2 cellular contexts compared by ENCODE assay signal in the genomic region with DNA sequence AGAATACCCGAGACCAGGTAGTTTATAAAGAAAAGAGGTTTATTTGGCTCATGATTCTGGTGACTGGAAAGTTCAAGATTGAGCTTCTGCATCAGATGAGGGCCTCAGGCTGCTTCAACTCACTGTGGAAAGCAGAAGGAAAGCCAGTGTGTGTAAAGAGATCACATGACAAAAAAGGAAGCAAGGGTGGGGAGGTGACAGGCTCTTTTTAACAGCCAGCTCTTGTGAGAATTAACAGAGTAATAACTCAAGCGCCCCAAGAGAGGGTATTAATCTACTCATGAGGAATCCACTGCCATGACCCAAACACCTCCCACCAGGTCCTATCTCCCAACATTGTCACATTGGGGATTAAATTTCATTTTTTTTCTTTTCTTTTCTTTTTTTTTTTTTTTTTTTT.
TF ChIP-seq lines count a peak whose summit lies in the region.

No MANE protein-coding gene starts in this region.

TF ChIP-seq in HEK293, 187 proteins besides CTCF, POLR2A, EP300 and RAD21 (continued from another document):
- TF ChIP-seq ZNF341 (tag by site-specific recombination; IDR thresholded peaks at IDR 0.05; ENCODE audit: low read depth) (peak; percentile 53; the same call in 1 of the 2 replicates), ZNF362 (tag by site-specific recombination; IDR thresholded peaks at IDR 0.05) (no peak), ZNF184 (tag by site-specific recombination; IDR thresholded peaks at IDR 0.05) (no peak), YY1 (tag by site-specific recombination; IDR thresholded peaks at IDR 0.05) (no peak)

TF ChIP-seq in GM23338, 12 proteins besides CTCF, POLR2A, EP300 and RAD21 (continued from another document):
- no peak for TF ChIP-seq ETS1 (IDR thresholded peaks at IDR 0.05)
- TF ChIP-seq, protein P1, sequence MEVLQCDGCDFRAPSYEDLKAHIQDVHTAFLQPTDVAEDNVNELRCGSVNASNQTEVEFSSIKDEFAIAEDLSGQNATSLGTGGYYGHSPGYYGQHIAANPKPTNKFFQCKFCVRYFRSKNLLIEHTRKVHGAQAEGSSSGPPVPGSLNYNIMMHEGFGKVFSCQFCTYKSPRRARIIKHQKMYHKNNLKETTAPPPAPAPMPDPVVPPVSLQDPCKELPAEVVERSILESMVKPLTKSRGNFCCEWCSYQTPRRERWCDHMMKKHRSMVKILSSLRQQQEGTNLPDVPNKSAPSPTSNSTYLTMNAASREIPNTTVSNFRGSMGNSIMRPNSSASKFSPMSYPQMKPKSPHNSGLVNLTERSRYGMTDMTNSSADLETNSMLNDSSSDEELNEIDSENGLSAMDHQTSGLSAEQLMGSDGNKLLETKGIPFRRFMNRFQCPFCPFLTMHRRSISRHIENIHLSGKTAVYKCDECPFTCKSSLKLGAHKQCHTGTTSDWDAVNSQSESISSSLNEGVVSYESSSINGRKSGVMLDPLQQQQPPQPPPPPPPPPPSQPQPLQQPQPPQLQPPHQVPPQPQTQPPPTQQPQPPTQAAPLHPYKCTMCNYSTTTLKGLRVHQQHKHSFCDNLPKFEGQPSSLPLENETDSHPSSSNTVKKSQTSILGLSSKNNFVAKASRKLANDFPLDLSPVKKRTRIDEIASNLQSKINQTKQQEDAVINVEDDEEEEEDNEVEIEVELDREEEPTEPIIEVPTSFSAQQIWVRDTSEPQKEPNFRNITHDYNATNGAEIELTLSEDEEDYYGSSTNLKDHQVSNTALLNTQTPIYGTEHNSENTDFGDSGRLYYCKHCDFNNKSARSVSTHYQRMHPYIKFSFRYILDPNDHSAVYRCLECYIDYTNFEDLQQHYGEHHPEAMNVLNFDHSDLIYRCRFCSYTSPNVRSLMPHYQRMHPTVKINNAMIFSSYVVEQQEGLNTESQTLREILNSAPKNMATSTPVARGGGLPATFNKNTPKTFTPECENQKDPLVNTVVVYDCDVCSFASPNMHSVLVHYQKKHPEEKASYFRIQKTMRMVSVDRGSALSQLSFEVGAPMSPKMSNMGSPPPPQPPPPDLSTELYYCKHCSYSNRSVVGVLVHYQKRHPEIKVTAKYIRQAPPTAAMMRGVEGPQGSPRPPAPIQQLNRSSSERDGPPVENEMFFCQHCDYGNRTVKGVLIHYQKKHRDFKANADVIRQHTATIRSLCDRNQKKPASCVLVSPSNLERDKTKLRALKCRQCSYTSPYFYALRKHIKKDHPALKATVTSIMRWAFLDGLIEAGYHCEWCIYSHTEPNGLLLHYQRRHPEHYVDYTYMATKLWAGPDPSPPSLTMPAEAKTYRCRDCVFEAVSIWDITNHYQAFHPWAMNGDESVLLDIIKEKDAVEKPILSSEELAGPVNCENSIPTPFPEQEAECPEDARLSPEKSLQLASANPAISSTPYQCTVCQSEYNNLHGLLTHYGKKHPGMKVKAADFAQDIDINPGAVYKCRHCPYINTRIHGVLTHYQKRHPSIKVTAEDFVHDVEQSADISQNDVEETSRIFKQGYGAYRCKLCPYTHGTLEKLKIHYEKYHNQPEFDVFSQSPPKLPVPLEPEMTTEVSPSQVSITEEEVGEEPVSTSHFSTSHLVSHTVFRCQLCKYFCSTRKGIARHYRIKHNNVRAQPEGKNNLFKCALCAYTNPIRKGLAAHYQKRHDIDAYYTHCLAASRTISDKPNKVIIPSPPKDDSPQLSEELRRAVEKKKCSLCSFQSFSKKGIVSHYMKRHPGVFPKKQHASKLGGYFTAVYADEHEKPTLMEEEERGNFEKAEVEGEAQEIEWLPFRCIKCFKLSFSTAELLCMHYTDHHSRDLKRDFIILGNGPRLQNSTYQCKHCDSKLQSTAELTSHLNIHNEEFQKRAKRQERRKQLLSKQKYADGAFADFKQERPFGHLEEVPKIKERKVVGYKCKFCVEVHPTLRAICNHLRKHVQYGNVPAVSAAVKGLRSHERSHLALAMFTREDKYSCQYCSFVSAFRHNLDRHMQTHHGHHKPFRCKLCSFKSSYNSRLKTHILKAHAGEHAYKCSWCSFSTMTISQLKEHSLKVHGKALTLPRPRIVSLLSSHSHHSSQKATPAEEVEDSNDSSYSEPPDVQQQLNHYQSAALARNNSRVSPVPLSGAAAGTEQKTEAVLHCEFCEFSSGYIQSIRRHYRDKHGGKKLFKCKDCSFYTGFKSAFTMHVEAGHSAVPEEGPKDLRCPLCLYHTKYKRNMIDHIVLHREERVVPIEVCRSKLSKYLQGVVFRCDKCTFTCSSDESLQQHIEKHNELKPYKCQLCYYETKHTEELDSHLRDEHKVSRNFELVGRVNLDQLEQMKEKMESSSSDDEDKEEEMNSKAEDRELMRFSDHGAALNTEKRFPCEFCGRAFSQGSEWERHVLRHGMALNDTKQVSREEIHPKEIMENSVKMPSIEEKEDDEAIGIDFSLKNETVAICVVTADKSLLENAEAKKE (CRISPR knock-in tag; IDR thresholded peaks at IDR 0.05), result no peak
